1 cellular context compared by ENCODE assay signal in the genomic region with DNA sequence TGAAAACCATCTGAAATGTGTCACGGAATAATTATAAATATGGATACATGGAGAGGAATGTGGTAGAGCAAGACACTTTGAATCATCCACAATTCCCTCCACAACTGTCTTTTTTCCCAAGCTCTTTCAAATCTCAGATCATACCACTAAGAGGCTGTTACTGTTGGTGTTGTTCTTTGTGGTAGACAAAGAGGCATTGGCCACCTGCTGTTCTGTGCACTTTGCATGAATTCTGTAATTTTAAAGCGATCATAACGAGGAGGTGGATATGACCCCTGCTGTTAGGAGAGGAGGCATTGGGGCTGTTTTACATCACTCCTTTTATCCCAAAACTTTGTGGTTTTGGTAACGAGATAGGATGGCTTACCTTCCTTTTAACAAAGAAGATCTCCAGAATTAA.
A peak's percentile ranks its signal among the peaks of the same experiment; 100 is the strongest.
TF ChIP-seq lines count a peak whose summit lies in the region.

No MANE protein-coding gene starts in this region.

TF ChIP-seq in K562, 482 proteins besides CTCF, POLR2A, EP300 and RAD21 (continues in another document):
- peak; percentile 66; the same call in 1 of the 2 replicates for TF ChIP-seq ZNF584 (CRISPR knock-in tag; IDR thresholded peaks at IDR 0.05; ENCODE audit: low read depth)
- TF ChIP-seq ZNF134 (CRISPR knock-in tag; conservative IDR thresholded peaks at IDR 0.05) = no peak
- TF ChIP-seq ARHGAP35 (IDR thresholded peaks at IDR 0.05; ENCODE audit: partially characterized antibody) = no peak
- TF ChIP-seq, protein P1, sequence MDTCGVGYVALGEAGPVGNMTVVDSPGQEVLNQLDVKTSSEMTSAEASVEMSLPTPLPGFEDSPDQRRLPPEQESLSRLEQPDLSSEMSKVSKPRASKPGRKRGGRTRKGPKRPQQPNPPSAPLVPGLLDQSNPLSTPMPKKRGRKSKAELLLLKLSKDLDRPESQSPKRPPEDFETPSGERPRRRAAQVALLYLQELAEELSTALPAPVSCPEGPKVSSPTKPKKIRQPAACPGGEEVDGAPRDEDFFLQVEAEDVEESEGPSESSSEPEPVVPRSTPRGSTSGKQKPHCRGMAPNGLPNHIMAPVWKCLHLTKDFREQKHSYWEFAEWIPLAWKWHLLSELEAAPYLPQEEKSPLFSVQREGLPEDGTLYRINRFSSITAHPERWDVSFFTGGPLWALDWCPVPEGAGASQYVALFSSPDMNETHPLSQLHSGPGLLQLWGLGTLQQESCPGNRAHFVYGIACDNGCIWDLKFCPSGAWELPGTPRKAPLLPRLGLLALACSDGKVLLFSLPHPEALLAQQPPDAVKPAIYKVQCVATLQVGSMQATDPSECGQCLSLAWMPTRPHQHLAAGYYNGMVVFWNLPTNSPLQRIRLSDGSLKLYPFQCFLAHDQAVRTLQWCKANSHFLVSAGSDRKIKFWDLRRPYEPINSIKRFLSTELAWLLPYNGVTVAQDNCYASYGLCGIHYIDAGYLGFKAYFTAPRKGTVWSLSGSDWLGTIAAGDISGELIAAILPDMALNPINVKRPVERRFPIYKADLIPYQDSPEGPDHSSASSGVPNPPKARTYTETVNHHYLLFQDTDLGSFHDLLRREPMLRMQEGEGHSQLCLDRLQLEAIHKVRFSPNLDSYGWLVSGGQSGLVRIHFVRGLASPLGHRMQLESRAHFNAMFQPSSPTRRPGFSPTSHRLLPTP (IDR thresholded peaks at IDR 0.05; ENCODE audit: borderline replicate concordance, extremely low read depth, insufficient read length) = no peak
- TF ChIP-seq, protein P2, sequence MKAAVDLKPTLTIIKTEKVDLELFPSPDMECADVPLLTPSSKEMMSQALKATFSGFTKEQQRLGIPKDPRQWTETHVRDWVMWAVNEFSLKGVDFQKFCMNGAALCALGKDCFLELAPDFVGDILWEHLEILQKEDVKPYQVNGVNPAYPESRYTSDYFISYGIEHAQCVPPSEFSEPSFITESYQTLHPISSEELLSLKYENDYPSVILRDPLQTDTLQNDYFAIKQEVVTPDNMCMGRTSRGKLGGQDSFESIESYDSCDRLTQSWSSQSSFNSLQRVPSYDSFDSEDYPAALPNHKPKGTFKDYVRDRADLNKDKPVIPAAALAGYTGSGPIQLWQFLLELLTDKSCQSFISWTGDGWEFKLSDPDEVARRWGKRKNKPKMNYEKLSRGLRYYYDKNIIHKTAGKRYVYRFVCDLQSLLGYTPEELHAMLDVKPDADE (conservative IDR thresholded peaks at IDR 0.05; ENCODE audit: control insufficient read depth, low read depth, low read length) = no peak
- peak; percentile 15; the same call in 1 of the 2 replicates for TF ChIP-seq ESRRA (IDR thresholded peaks at IDR 0.05; ENCODE audit: borderline replicate concordance, low read depth)
- no peak for TF ChIP-seq ZBTB8A (IDR thresholded peaks at IDR 0.05; ENCODE audit: partially characterized antibody)
- TF ChIP-seq ZNF766 (CRISPR knock-in tag; conservative IDR thresholded peaks at IDR 0.05) = 0 out of 2 replicates have a peak, but pooled peaks have one; percentile 2
- TF ChIP-seq TBL1XR1 (IDR thresholded peaks at IDR 0.05; ENCODE audit: low read length in 2 of 2) = no peak
- TF ChIP-seq, protein P3, sequence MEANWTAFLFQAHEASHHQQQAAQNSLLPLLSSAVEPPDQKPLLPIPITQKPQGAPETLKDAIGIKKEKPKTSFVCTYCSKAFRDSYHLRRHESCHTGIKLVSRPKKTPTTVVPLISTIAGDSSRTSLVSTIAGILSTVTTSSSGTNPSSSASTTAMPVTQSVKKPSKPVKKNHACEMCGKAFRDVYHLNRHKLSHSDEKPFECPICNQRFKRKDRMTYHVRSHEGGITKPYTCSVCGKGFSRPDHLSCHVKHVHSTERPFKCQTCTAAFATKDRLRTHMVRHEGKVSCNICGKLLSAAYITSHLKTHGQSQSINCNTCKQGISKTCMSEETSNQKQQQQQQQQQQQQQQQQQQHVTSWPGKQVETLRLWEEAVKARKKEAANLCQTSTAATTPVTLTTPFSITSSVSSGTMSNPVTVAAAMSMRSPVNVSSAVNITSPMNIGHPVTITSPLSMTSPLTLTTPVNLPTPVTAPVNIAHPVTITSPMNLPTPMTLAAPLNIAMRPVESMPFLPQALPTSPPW (CRISPR knock-in tag; IDR thresholded peaks at IDR 0.05) = no peak
- TF ChIP-seq, protein P4, sequence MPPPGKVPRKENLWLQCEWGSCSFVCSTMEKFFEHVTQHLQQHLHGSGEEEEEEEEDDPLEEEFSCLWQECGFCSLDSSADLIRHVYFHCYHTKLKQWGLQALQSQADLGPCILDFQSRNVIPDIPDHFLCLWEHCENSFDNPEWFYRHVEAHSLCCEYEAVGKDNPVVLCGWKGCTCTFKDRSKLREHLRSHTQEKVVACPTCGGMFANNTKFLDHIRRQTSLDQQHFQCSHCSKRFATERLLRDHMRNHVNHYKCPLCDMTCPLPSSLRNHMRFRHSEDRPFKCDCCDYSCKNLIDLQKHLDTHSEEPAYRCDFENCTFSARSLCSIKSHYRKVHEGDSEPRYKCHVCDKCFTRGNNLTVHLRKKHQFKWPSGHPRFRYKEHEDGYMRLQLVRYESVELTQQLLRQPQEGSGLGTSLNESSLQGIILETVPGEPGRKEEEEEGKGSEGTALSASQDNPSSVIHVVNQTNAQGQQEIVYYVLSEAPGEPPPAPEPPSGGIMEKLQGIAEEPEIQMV (tag; conservative IDR thresholded peaks at IDR 0.05; ENCODE audit: low read depth) = 0 out of 2 replicates have a peak, but pooled peaks have one; percentile 25
- no peak for TF ChIP-seq ZNF274 (IDR thresholded peaks at IDR 0.05; ENCODE audit: borderline replicate concordance, low read depth, low read length)
- TF ChIP-seq CHD2 (IDR thresholded peaks at IDR 0.05; ENCODE audit: low read depth, low read length) = no peak
- TF ChIP-seq, protein P5, sequence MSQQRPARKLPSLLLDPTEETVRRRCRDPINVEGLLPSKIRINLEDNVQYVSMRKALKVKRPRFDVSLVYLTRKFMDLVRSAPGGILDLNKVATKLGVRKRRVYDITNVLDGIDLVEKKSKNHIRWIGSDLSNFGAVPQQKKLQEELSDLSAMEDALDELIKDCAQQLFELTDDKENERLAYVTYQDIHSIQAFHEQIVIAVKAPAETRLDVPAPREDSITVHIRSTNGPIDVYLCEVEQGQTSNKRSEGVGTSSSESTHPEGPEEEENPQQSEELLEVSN (IDR thresholded peaks at IDR 0.05; ENCODE audit: borderline replicate concordance in 1 of 2, extremely low read depth in 1 of 2, insufficient read depth in 1 of 2, insufficient read length in 1 of 2, low read depth in 1 of 2, low read length in 1 of 2, poor library complexity in 1 of 2, severe bottlenecking in 1 of 2) = no peak
- TF ChIP-seq NR2C1 (IDR thresholded peaks at IDR 0.05) = no peak
- TF ChIP-seq NR2C1 (tag; IDR thresholded peaks at IDR 0.05) = 0 out of 2 replicates have a peak, but pooled peaks have one; percentile 11
- no peak for TF ChIP-seq NCOA1 (IDR thresholded peaks at IDR 0.05; ENCODE audit: low read depth)
- TF ChIP-seq SAFB2 (IDR thresholded peaks at IDR 0.05; ENCODE audit: borderline replicate concordance, low read depth, low read length, severe bottlenecking) = no peak
- 0 out of 2 replicates have a peak, but pooled peaks have one; percentile 12 for TF ChIP-seq TAF7 (tag; IDR thresholded peaks at IDR 0.05)
- no peak for TF ChIP-seq TAL1 (IDR thresholded peaks at IDR 0.05)
- TF ChIP-seq HLTF (IDR thresholded peaks at IDR 0.05) = no peak
- TF ChIP-seq NFE2L1 (tag; IDR thresholded peaks at IDR 0.05; ENCODE audit: borderline replicate concordance, low read depth) = no peak
- TF ChIP-seq, protein P6, sequence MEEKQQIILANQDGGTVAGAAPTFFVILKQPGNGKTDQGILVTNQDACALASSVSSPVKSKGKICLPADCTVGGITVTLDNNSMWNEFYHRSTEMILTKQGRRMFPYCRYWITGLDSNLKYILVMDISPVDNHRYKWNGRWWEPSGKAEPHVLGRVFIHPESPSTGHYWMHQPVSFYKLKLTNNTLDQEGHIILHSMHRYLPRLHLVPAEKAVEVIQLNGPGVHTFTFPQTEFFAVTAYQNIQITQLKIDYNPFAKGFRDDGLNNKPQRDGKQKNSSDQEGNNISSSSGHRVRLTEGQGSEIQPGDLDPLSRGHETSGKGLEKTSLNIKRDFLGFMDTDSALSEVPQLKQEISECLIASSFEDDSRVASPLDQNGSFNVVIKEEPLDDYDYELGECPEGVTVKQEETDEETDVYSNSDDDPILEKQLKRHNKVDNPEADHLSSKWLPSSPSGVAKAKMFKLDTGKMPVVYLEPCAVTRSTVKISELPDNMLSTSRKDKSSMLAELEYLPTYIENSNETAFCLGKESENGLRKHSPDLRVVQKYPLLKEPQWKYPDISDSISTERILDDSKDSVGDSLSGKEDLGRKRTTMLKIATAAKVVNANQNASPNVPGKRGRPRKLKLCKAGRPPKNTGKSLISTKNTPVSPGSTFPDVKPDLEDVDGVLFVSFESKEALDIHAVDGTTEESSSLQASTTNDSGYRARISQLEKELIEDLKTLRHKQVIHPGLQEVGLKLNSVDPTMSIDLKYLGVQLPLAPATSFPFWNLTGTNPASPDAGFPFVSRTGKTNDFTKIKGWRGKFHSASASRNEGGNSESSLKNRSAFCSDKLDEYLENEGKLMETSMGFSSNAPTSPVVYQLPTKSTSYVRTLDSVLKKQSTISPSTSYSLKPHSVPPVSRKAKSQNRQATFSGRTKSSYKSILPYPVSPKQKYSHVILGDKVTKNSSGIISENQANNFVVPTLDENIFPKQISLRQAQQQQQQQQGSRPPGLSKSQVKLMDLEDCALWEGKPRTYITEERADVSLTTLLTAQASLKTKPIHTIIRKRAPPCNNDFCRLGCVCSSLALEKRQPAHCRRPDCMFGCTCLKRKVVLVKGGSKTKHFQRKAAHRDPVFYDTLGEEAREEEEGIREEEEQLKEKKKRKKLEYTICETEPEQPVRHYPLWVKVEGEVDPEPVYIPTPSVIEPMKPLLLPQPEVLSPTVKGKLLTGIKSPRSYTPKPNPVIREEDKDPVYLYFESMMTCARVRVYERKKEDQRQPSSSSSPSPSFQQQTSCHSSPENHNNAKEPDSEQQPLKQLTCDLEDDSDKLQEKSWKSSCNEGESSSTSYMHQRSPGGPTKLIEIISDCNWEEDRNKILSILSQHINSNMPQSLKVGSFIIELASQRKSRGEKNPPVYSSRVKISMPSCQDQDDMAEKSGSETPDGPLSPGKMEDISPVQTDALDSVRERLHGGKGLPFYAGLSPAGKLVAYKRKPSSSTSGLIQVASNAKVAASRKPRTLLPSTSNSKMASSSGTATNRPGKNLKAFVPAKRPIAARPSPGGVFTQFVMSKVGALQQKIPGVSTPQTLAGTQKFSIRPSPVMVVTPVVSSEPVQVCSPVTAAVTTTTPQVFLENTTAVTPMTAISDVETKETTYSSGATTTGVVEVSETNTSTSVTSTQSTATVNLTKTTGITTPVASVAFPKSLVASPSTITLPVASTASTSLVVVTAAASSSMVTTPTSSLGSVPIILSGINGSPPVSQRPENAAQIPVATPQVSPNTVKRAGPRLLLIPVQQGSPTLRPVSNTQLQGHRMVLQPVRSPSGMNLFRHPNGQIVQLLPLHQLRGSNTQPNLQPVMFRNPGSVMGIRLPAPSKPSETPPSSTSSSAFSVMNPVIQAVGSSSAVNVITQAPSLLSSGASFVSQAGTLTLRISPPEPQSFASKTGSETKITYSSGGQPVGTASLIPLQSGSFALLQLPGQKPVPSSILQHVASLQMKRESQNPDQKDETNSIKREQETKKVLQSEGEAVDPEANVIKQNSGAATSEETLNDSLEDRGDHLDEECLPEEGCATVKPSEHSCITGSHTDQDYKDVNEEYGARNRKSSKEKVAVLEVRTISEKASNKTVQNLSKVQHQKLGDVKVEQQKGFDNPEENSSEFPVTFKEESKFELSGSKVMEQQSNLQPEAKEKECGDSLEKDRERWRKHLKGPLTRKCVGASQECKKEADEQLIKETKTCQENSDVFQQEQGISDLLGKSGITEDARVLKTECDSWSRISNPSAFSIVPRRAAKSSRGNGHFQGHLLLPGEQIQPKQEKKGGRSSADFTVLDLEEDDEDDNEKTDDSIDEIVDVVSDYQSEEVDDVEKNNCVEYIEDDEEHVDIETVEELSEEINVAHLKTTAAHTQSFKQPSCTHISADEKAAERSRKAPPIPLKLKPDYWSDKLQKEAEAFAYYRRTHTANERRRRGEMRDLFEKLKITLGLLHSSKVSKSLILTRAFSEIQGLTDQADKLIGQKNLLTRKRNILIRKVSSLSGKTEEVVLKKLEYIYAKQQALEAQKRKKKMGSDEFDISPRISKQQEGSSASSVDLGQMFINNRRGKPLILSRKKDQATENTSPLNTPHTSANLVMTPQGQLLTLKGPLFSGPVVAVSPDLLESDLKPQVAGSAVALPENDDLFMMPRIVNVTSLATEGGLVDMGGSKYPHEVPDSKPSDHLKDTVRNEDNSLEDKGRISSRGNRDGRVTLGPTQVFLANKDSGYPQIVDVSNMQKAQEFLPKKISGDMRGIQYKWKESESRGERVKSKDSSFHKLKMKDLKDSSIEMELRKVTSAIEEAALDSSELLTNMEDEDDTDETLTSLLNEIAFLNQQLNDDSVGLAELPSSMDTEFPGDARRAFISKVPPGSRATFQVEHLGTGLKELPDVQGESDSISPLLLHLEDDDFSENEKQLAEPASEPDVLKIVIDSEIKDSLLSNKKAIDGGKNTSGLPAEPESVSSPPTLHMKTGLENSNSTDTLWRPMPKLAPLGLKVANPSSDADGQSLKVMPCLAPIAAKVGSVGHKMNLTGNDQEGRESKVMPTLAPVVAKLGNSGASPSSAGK (IDR thresholded peaks at IDR 0.05) = peak; percentile 64
- TF ChIP-seq MCM3 (IDR thresholded peaks at IDR 0.05) = no peak
- no peak for TF ChIP-seq EWSR1 (IDR thresholded peaks at IDR 0.05; ENCODE audit: borderline replicate concordance, low read depth, partially characterized antibody)
- no peak for TF ChIP-seq ZNF41 (CRISPR knock-in tag; conservative IDR thresholded peaks at IDR 0.05)
- TF ChIP-seq WHSC1 (IDR thresholded peaks at IDR 0.05; ENCODE audit: low read length) = no peak
- TF ChIP-seq NONO (IDR thresholded peaks at IDR 0.05; ENCODE audit: low read depth in 2 of 2, low read length in 1 of 2) = no peak
- TF ChIP-seq, protein P7, sequence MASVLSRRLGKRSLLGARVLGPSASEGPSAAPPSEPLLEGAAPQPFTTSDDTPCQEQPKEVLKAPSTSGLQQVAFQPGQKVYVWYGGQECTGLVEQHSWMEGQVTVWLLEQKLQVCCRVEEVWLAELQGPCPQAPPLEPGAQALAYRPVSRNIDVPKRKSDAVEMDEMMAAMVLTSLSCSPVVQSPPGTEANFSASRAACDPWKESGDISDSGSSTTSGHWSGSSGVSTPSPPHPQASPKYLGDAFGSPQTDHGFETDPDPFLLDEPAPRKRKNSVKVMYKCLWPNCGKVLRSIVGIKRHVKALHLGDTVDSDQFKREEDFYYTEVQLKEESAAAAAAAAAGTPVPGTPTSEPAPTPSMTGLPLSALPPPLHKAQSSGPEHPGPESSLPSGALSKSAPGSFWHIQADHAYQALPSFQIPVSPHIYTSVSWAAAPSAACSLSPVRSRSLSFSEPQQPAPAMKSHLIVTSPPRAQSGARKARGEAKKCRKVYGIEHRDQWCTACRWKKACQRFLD (CRISPR knock-in tag; IDR thresholded peaks at IDR 0.05) = 0 out of 2 replicates have a peak, but pooled peaks have one; percentile 10
- TF ChIP-seq SIN3A (IDR thresholded peaks at IDR 0.05; ENCODE audit: borderline replicate concordance in 2 of 2, control insufficient read depth in 1 of 2, low read depth in 2 of 2, low read length in 2 of 2) = no peak
- TF ChIP-seq, protein P8, sequence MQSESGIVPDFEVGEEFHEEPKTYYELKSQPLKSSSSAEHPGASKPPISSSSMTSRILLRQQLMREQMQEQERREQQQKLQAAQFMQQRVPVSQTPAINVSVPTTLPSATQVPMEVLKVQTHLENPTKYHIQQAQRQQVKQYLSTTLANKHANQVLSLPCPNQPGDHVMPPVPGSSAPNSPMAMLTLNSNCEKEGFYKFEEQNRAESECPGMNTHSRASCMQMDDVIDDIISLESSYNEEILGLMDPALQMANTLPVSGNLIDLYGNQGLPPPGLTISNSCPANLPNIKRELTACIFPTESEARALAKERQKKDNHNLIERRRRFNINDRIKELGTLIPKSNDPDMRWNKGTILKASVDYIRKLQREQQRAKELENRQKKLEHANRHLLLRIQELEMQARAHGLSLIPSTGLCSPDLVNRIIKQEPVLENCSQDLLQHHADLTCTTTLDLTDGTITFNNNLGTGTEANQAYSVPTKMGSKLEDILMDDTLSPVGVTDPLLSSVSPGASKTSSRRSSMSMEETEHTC (IDR thresholded peaks at IDR 0.05) = no peak
